7 cellular contexts compared by ENCODE assay signal in genomic region chr2:225040862-225041209, GRCh38. TPM values are rescaled to one million over a fixed set of nuclear protein-coding genes. Genes with fewer than 3 reads are reported as not detected.
A peak's percentile ranks its signal among the peaks of the same experiment; 100 is the strongest.
DNase-seq lines count a peak whose midpoint lies in the region; ATAC-seq and TF ChIP-seq lines count a peak whose summit lies in the region.

No MANE protein-coding gene starts in this region.

- TF ChIP-seq CTCF in endothelial cell (IDR thresholded peaks at IDR 0.05; ENCODE audit: unreplicated experiment) (no peak), neutrophil (IDR thresholded peaks at IDR 0.05) (no peak)

- peak overlapping the region; percentile 85 for H3K4me3 Mint-ChIP-seq in endothelial cell (ENCODE audit: unreplicated experiment)

- H3K27me3 ChIP-seq in neutrophil: peaks cover 52% of the 10 kb centered on the region

- ATAC-seq in GM19025 (IDR thresholded peaks at IDR 0.05; ENCODE audit: low read depth, unreplicated experiment): peak; percentile 11
- peak; percentile 3 for ATAC-seq in HG03095 (IDR thresholded peaks at IDR 0.05; ENCODE audit: unreplicated experiment)

- peaks cover 9% of the 10 kb centered on the region for H3K4me1 Mint-ChIP-seq in endothelial cell (ENCODE audit: unreplicated experiment)

- DNase-seq in activated CD4-positive, CD25-positive, alpha-beta regulatory T cell treated with anti-CD3 and anti-CD28 coated beads, Interleukin-2, amount 50 U/mL, for 72 hours: peak; percentile 48
- DNase-seq in endothelial cell (ENCODE audit: low spot score) (no peak), NCI-H2029 treated with DMSO at 0.1 percent for 48 hours (lab: John Stamatoyannopoulos, UW) (no peak), NCI-H524 treated with DMSO at 0.1 percent for 48 hours (lab: John Stamatoyannopoulos, UW) (no peak)

- peaks cover 18 to 30% of the 10 kb centered on the region in 2 experiments for H3K4me1 ChIP-seq in neutrophil (ENCODE audit: control insufficient read depth in 1 of 2, insufficient read depth in 1 of 2, low read depth in 1 of 2, low read length in 1 of 2)

- no peaks in the 10 kb centered on the region for H3K36me3 ChIP-seq in neutrophil

- H3K4me3 ChIP-seq in neutrophil (ENCODE audit: low read depth in 1 of 2, low read length in 1 of 2): peak overlapping the region; percentile 55 to 61

- peaks cover 12% of the 10 kb centered on the region for H3K27me3 Mint-ChIP-seq in endothelial cell (ENCODE audit: unreplicated experiment)

- no peaks in the 10 kb centered on the region for H3K9me3 ChIP-seq in neutrophil

- H3K9me3 Mint-ChIP-seq in endothelial cell (ENCODE audit: unreplicated experiment): no peaks in the 10 kb centered on the region

- no peak overlapping the region for H3K27ac ChIP-seq in neutrophil

- H3K27ac Mint-ChIP-seq in endothelial cell (ENCODE audit: unreplicated experiment): no peak overlapping the region

- H3K36me3 Mint-ChIP-seq in endothelial cell (ENCODE audit: low read depth, unreplicated experiment): no peaks in the 10 kb centered on the region

RNA-seq across cellular contexts. Expression of gene DOCK10, which starts 1.4 kb away (rescaled TPM):
- 7.6 TPM for total RNA-seq in endothelial cell (ENCODE audit: unreplicated experiment)
